In genomic region chr14:27686137-27686536, GRCh38 we compare ENCODE assay signal across 23 cellular contexts.
"Had no signal": no experiment of that assay in that cellular context is flagged by ENCODE, and none has a peak within 500 bp of the region (broad histone marks: within the 10 kb centered on the region; RNA-seq: fewer than 3 reads in every experiment).

No MANE protein-coding gene starts in this region.

- H3K9me3 ChIP-seq: esophagus muscularis mucosa, heart left ventricle, neutrophil, ovary, prostate gland, thyroid gland had no signal

- ATAC-seq: activated CD4-positive, CD25-positive, alpha-beta regulatory T cell treated with anti-CD3 and anti-CD28 coated beads, Interleukin-2, amount 50 U/mL, for 24 hours; activated CD8-positive, alpha-beta T cell treated with anti-CD3 and anti-CD28 coated beads, Interleukin-2, amount 10 ng/mL, durations not matched to agents 7 days and 5 days; activated naive CD4-positive, alpha-beta T cell treated with anti-CD3 and anti-CD28 coated beads, Interleukin-2, amount 50 U/mL, for 72 hours; gastroesophageal sphincter; heart left ventricle; natural killer cell treated with Interleukin-12 subunit alpha and Interleukin-12 subunit beta and Interleukin-15 and Interleukin-18, amount 100 ng/mL, for 72 hours; T-helper 17 cell had no signal

- H3K36me3 ChIP-seq: brain microvascular endothelial cell, esophagus muscularis mucosa, gastroesophageal sphincter, heart left ventricle, neutrophil, ovary, prostate gland, thyroid gland had no signal

- FAIRE-seq: islet of Langerhans had no signal

- H3K27ac ChIP-seq: brain microvascular endothelial cell, esophagus muscularis mucosa, gastroesophageal sphincter, heart left ventricle, neutrophil, ovary, prostate gland, thyroid gland had no signal

- H3K4me3 ChIP-seq: esophagus muscularis mucosa, gastroesophageal sphincter, heart left ventricle, ovary, prostate gland, thyroid gland had no signal

- H3K27me3 ChIP-seq: brain microvascular endothelial cell, esophagus muscularis mucosa, gastroesophageal sphincter, heart left ventricle, neutrophil, ovary, thyroid gland had no signal

- DNase-seq: activated CD4-positive, alpha-beta T cell treated with anti-CD3 and anti-CD28 coated beads, Interleukin-2, amount 10 ng/mL, durations not matched to agents 24 days and 14 days; activated CD8-positive, alpha-beta T cell treated with anti-CD3 and anti-CD28 coated beads, Interleukin-2, amount 10 ng/mL, durations not matched to agents 7 days and 5 days; activated gamma-delta T cell treated with Interleukin-2 at 50 U/mL for 16 hours; activated T-cell treated with anti-CD3 and anti-CD28 coated beads, Interleukin-2, amount 50 U/mL, for 1 hour; aorta; brain microvascular endothelial cell; central memory CD4-positive, alpha-beta T cell; dermis blood vessel endothelial cell; effector CD8-positive, alpha-beta T cell; heart left ventricle; ovary; stimulated activated CD4-positive, alpha-beta T cell treated with anti-CD3 and anti-CD28 coated beads, Interleukin-4, amount 100 ng/mL, for 4 hours; substantia nigra; T-helper 17 cell; thyroid gland had no signal

- H3K4me1 ChIP-seq: esophagus muscularis mucosa, gastroesophageal sphincter, heart left ventricle, prostate gland, thyroid gland had no signal
